ENCODE assay signal across 9 cellular contexts in genomic region chr2:24489465-24489864, GRCh38. TPM values are rescaled to one million over a fixed set of nuclear protein-coding genes. Genes with fewer than 3 reads are reported as not detected.
A peak's percentile ranks its signal among the peaks of the same experiment; 100 is the strongest.
DNase-seq lines count a peak whose midpoint lies in the region; ATAC-seq, FAIRE-seq and TF ChIP-seq lines count a peak whose summit lies in the region.
"Had no signal": no experiment of that assay in that cellular context is flagged by ENCODE, and none has a peak within 500 bp of the region (broad histone marks: within the 10 kb centered on the region; RNA-seq: fewer than 3 reads in every experiment).

No MANE protein-coding gene starts in this region.

- POLR2A ChIA-PET in HepG2 (lab: Yijun Ruan, JAX) = interaction anchor here (0.9 kb wide), 1 partner anchor 303 kb away, joined by 3 read pairs; the partner anchor contains the start of genes CENPO and PTRHD1
- POLR2A ChIA-PET in activated CD8-positive, alpha-beta T cell treated with anti-CD3 and anti-CD28 coated beads, Interleukin-2, amount 10 ng/mL, durations not matched to agents 7 days and 5 days (lab: Charles Lee) = no interaction called here

- TF ChIP-seq EP300 in HepG2 (IDR thresholded peaks at IDR 0.05; ENCODE audit: low read depth in 2 of 2, low read length in 2 of 2) = no peak
- TF ChIP-seq EP300 in HepG2 (CRISPR knock-in tag; IDR thresholded peaks at IDR 0.05; ENCODE audit: borderline replicate concordance) = no peak

- H3K9me3 ChIP-seq in HepG2 (ENCODE audit: low read length) (no peaks in the 10 kb centered on the region), right lobe of liver (no peaks in the 10 kb centered on the region), mucosa of descending colon (no peaks in the 10 kb centered on the region)

- ATAC-seq in HepG2 (peak; percentile 30), right lobe of liver (no peak), mucosa of descending colon (peak; percentile 38), HG02623 (IDR thresholded peaks at IDR 0.05; ENCODE audit: unreplicated experiment) (no peak)
- ATAC-seq in activated CD8-positive, alpha-beta T cell treated with anti-CD3 and anti-CD28 coated beads, Interleukin-2, amount 10 ng/mL, durations not matched to agents 7 days and 5 days = no peak

- peaks cover 4% of the 10 kb centered on the region for H3K79me2 ChIP-seq in HepG2 (ENCODE audit: insufficient read depth, low read length)

- CTCF ChIA-PET in HepG2 (lab: Yijun Ruan, JAX; ENCODE audit: low intra/inter-chr PET ratio, low total read pairs) = no interaction called here
- CTCF ChIA-PET in activated CD8-positive, alpha-beta T cell treated with anti-CD3 and anti-CD28 coated beads, Interleukin-2, amount 10 ng/mL, durations not matched to agents 7 days and 5 days (lab: Charles Lee) = no interaction called here

- DNase-seq in HepG2 (ENCODE audit: low spot score) (no peak), right lobe of liver (no peak), mucosa of descending colon (peak in 2 of 3 donors; percentile 19 to 23), KG1 (lab: John Stamatoyannopoulos, UW) (no peak), AG08396 (ENCODE audit: low spot score) (no peak), head of caudate nucleus (no peak)
- no peak for DNase-seq in activated CD8-positive, alpha-beta T cell treated with anti-CD3 and anti-CD28 coated beads, Interleukin-2, amount 10 ng/mL, durations not matched to agents 7 days and 5 days
- DNase-seq: NCI-H1105 had no signal

- H3K4me3 ChIP-seq in HepG2 (replicated peaks in 1 of 3; ENCODE audit: insufficient read depth in 1 of 3, low read depth in 2 of 3, low read length in 3 of 3) (no peak overlapping the region), right lobe of liver (no peak overlapping the region), mucosa of descending colon (no peak overlapping the region)

- H3K9ac ChIP-seq in HepG2 (ENCODE audit: insufficient read depth, low read depth, low read length) = no peak overlapping the region

- TF ChIP-seq RAD21 in HepG2 (CRISPR knock-in tag; IDR thresholded peaks at IDR 0.05) = no peak

- H3K27me3 ChIP-seq in HepG2 (ENCODE audit: control insufficient read depth in 1 of 2, insufficient read depth in 2 of 2, low read length in 2 of 2) = peaks cover 0 to 10% of the 10 kb centered on the region in 2 experiments; a peak in 2 of 5 replicates
- H3K27me3 ChIP-seq in right lobe of liver = no peaks in the 10 kb centered on the region

- peak overlapping the region; percentile 92 for H3K4me3 Mint-ChIP-seq in activated CD8-positive, alpha-beta T cell treated with anti-CD3 and anti-CD28 coated beads, Interleukin-2, amount 10 ng/mL, durations not matched to agents 7 days and 5 days

- H3K27me3 Mint-ChIP-seq in activated CD8-positive, alpha-beta T cell treated with anti-CD3 and anti-CD28 coated beads, Interleukin-2, amount 10 ng/mL, durations not matched to agents 7 days and 5 days (ENCODE audit: low read depth) = peaks cover under 1% of the 10 kb centered on the region

- FAIRE-seq in HepG2 (lab: Jason Lieb, UNC) = no peak

- H3K4me1 Mint-ChIP-seq in activated CD8-positive, alpha-beta T cell treated with anti-CD3 and anti-CD28 coated beads, Interleukin-2, amount 10 ng/mL, durations not matched to agents 7 days and 5 days (ENCODE audit: low read depth) = peaks cover 40% of the 10 kb centered on the region

- no peaks in the 10 kb centered on the region for H4K20me1 ChIP-seq in HepG2 (ENCODE audit: insufficient read depth, low read length)

- H3K27ac ChIP-seq in HepG2 (ENCODE audit: extremely low read length, insufficient read depth, low read length) (no peak overlapping the region), right lobe of liver (peak overlapping the region in 1 of 3 donors; percentile 82)

- H2AFZ ChIP-seq in HepG2 (ENCODE audit: low read length) = peak overlapping the region; percentile 22

- no peaks in the 10 kb centered on the region for H3K36me3 Mint-ChIP-seq in activated CD8-positive, alpha-beta T cell treated with anti-CD3 and anti-CD28 coated beads, Interleukin-2, amount 10 ng/mL, durations not matched to agents 7 days and 5 days (ENCODE audit: low read depth)

- WGBS in HepG2 (ENCODE audit: low lambda C conversion rate) = 42% methylated on average over 6 of the region's 6 CpGs
- WGBS in right lobe of liver (ENCODE audit: insufficient coverage, low coverage, low lambda C conversion rate, missing lambda C conversion rate) = 91% methylated on average over 6 of the region's 6 CpGs

- H3K4me2 ChIP-seq in HepG2 (ENCODE audit: low read depth, low read length) = peak overlapping the region; percentile 91

- no peak for TF ChIP-seq CTCF in HepG2 (CRISPR knock-in tag; IDR thresholded peaks at IDR 0.05)
- no peak for TF ChIP-seq CTCF in right lobe of liver (IDR thresholded peaks at IDR 0.05)
- no peak for TF ChIP-seq CTCF in mucosa of descending colon (IDR thresholded peaks at IDR 0.05)

- TF ChIP-seq POLR2A in HepG2 (IDR thresholded peaks at IDR 0.05; ENCODE audit: insufficient read depth in 1 of 2, low read depth in 2 of 2, low read length in 2 of 2) (no peak), right lobe of liver (IDR thresholded peaks at IDR 0.05) (no peak)

- in situ Hi-C loops in HepG2 (cut with HindIII; ENCODE audit: extremely low pct_ligation_motif_present, low pct_unique_long_range_greater_than_20kb) = no loop called here

- no peaks in the 10 kb centered on the region for H3K9me3 Mint-ChIP-seq in activated CD8-positive, alpha-beta T cell treated with anti-CD3 and anti-CD28 coated beads, Interleukin-2, amount 10 ng/mL, durations not matched to agents 7 days and 5 days (ENCODE audit: insufficient read depth)

- peak overlapping the region; percentile 86 for H3K27ac Mint-ChIP-seq in activated CD8-positive, alpha-beta T cell treated with anti-CD3 and anti-CD28 coated beads, Interleukin-2, amount 10 ng/mL, durations not matched to agents 7 days and 5 days

- peaks cover 51% of the 10 kb centered on the region for H3K4me1 ChIP-seq in HepG2 (ENCODE audit: insufficient read depth, low read length)
- peaks cover 0 to 21% (median 9%) of the 10 kb centered on the region in 4 donors for H3K4me1 ChIP-seq in right lobe of liver
- peaks cover 24% of the 10 kb centered on the region for H3K4me1 ChIP-seq in mucosa of descending colon (ENCODE audit: low read depth)

- H3K36me3 ChIP-seq in HepG2 (replicated peaks in 1 of 2; ENCODE audit: control insufficient read depth in 1 of 2, insufficient read depth in 2 of 2, low read length in 2 of 2) = no peaks in the 10 kb centered on the region
- no peaks in the 10 kb centered on the region for H3K36me3 ChIP-seq in right lobe of liver
- no peaks in the 10 kb centered on the region for H3K36me3 ChIP-seq in mucosa of descending colon (ENCODE audit: low read depth)

- no TSS peak for BruUV-seq in HepG2 (replicated peaks; lab: Mats Ljungman, UMichigan)

- intact Hi-C loops in HepG2 (cut with micrococcal nuclease; ENCODE audit: unreplicated experiment) (no loop called here), right lobe of liver (cut with DNase I) (no loop called here), mucosa of descending colon (cut with DNase I, micrococcal nuclease) (no loop called here), head of caudate nucleus (cut with DNase I) (no loop called here)

TF ChIP-seq in HepG2, 621 proteins besides CTCF, POLR2A, EP300 and RAD21 (continues in another document):
- TF ChIP-seq MAX (IDR thresholded peaks at IDR 0.05) = peak; percentile 8; the same call in 1 of the 2 replicates

RNA-seq across cellular contexts. Expression of gene NCOA1, which starts 1.6 kb away (rescaled TPM):
- total RNA-seq in HepG2 (2016; rRNA removed; fragmentation: Illumina TruSeq; extraction: Trizol) = 10.0 and 10.5 TPM in 2 replicates
- 10.8 and 14.2 TPM in 2 replicates for total RNA-seq in HepG2 (2016; cell fraction: cytosol; rRNA removed; fragmentation: Illumina TruSeq; extraction: Trizol; ENCODE audit: low read depth)
- total RNA-seq in HepG2 (2016; cell fraction: insoluble cytoplasmic fraction; rRNA removed; fragmentation: Illumina TruSeq; extraction: Trizol) = 9.4 and 9.8 TPM in 2 replicates
- 7.0 and 7.2 TPM in 2 replicates for total RNA-seq in HepG2 (2016; cell fraction: membrane; rRNA removed; fragmentation: Illumina TruSeq; extraction: Trizol)
- total RNA-seq in HepG2 (2016; cell fraction: nucleus; rRNA removed; fragmentation: Illumina TruSeq; extraction: Trizol) = 11.9 and 13.8 TPM in 2 replicates
- polyA plus RNA-seq in HepG2 (2011; rRNA removed) = 10.4 and 12.0 TPM in 2 replicates
- 5.9 and 9.5 TPM in 2 replicates for polyA plus RNA-seq in HepG2 (2011; cell fraction: cytosol; rRNA removed)
- polyA plus RNA-seq in HepG2 (2011; cell fraction: nucleus; rRNA removed) = 8.0 and 8.5 TPM in 2 replicates
- 5.8 and 6.9 TPM in 2 replicates for polyA plus RNA-seq in HepG2 (2012)
- 0.35 and 0.40 TPM in 2 replicates for polyA plus RNA-seq in HepG2 (2016; cell fraction: cytosol; fragmentation: Illumina TruSeq; extraction: Trizol; ENCODE audit: low read depth)
- polyA plus RNA-seq in HepG2 (2016; cell fraction: insoluble cytoplasmic fraction; fragmentation: Illumina TruSeq; extraction: Trizol; ENCODE audit: low read depth) = 8.7 and 9.6 TPM in 2 replicates
- 1.9 and 2.5 TPM in 2 replicates for polyA plus RNA-seq in HepG2 (2016; cell fraction: membrane; fragmentation: Illumina TruSeq; extraction: Trizol; ENCODE audit: low read depth)
- 8.1 and 10.3 TPM in 2 replicates for polyA plus RNA-seq in HepG2 (2016; cell fraction: nucleus; fragmentation: Illumina TruSeq; extraction: Trizol; ENCODE audit: insufficient read depth, low read depth)
- polyA minus RNA-seq in HepG2 (2011; rRNA and poly(A)+ RNA removed; ENCODE audit: low replicate concordance) = 18.1 and 20.0 TPM in 2 replicates
- 7.8 and 12.5 TPM in 2 replicates for polyA minus RNA-seq in HepG2 (2011; cell fraction: cytosol; rRNA and poly(A)+ RNA removed)
- polyA minus RNA-seq in HepG2 (2011; cell fraction: nucleus; rRNA and poly(A)+ RNA removed) = 43.6 and 54.5 TPM in 2 replicates
- 10 to 100 TPM; 13.5 to 18.9 (median 16.4) TPM for total RNA-seq in right lobe of liver
- total RNA-seq in activated CD8-positive, alpha-beta T cell treated with anti-CD3 and anti-CD28 coated beads, Interleukin-2, amount 10 ng/mL, durations not matched to agents 7 days and 5 days = 10 to 100 TPM; 14.5 to 14.7 TPM
- total RNA-seq in mucosa of descending colon = 10 to 100 TPM; 34.8 to 55.6 (median 43.6) TPM

Comparison
In these comparisons a context has a peak if more than half of its experiments do, and no peak if none do; other contexts are left out.
1. ATAC-seq: peak in HepG2 (single experiment) and mucosa of descending colon (single experiment); none in right lobe of liver (0 of 4), activated CD8-positive, alpha-beta T cell treated with anti-CD3 and anti-CD28 coated beads, Interleukin-2, amount 10 ng/mL, durations not matched to agents 7 days and 5 days (single experiment) and HG02623 (single experiment).
2. DNase-seq: peak in mucosa of descending colon (2 of 3); none in HepG2 (single experiment), right lobe of liver (0 of 3), activated CD8-positive, alpha-beta T cell treated with anti-CD3 and anti-CD28 coated beads, Interleukin-2, amount 10 ng/mL, durations not matched to agents 7 days and 5 days (single experiment), KG1 (single experiment), AG08396 (single experiment) and head of caudate nucleus (0 of 42).